Comparison of ENCODE assay signal across 31 cellular contexts in the genomic region with DNA sequence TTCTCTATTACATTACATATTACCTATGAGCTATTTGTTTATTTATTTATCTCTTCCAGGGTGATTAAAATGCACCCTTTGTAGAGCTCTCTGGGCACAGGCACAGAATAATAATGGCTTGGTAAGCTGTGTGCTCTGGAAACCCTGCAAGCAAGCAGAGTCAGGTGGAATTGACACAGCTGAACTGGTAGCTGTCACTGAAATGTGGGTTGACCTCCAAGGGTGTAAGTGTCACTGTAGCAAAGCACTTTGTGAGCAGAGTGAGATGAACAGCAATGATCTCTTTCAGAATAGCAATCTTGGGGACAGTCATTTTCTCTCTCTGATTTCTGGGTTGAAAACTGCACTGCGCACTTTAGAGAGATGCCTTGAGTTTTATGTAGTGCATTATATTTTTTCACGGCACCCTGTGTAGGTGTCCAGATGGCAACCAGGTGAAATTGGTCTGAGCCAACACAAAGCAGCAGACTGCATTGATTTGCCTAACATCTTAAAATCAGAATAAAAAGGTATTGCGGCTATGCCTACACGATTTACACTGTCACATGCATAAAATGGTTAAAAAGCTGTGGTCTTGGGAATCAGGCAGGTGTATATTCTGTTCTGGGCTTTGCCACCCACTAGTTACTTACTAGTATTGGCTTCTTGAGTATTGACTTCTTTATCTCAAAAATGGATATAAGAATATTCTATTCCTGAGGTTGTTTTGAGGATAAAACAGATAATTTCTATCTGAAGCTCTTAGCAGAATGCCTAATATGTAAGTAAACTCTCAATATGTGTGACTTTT.
"Had no signal": no experiment of that assay in that cellular context is flagged by ENCODE, and none has a peak within 500 bp of the region (broad histone marks: within the 10 kb centered on the region; RNA-seq: fewer than 3 reads in every experiment).

No MANE protein-coding gene starts in this region.

- H3K4me3 ChIP-seq: breast epithelium, cardiac muscle cell, coronary artery, dorsolateral prefrontal cortex, esophagus muscularis mucosa, gastrocnemius medialis, heart left ventricle had no signal

- H3K9me3 ChIP-seq: breast epithelium, esophagus muscularis mucosa, gastrocnemius medialis, heart left ventricle had no signal

- H3K4me1 ChIP-seq: breast epithelium, esophagus muscularis mucosa, foreskin keratinocyte, gastrocnemius medialis, heart left ventricle had no signal

- H3K36me3 ChIP-seq: breast epithelium, cardiac muscle cell, esophagus muscularis mucosa, gastrocnemius medialis, heart left ventricle, WERI-Rb-1 had no signal

- DNase-seq: activated B cell treated with CpG ODN at 0.5 μM for 24 hours; activated CD4-positive, alpha-beta T cell treated with anti-CD3 and anti-CD28 coated beads for 48 hours; activated CD4-positive, alpha-beta T cell treated with anti-CD3 and anti-CD28 coated beads, Interleukin-2, amount 50 U/mL, for 1 hour; activated CD4-positive, alpha-beta T cell treated with anti-CD3 and anti-CD28 coated beads, Interleukin-2, amount 50 U/mL, for 48 hours; activated CD8-positive, alpha-beta memory T cell treated with anti-CD3 and anti-CD28 coated beads for 24 hours; activated CD8-positive, alpha-beta T cell treated with anti-CD3 and anti-CD28 coated beads for 36 hours; activated effector memory CD4-positive, alpha-beta T cell treated with Interleukin-2 at 50 U/mL for 16 hours; activated gamma-delta T cell treated with Interleukin-2 at 50 U/mL for 16 hours; activated naive CD4-positive, alpha-beta T cell treated with anti-CD3 and anti-CD28 coated beads, Interleukin-2, amount 50 U/mL, for 16 hours; activated naive CD4-positive, alpha-beta T cell treated with Interleukin-2 at 50 U/mL for 16 hours; activated T-cell treated with anti-CD3 and anti-CD28 coated beads, Interleukin-2, amount 50 U/mL, for 4 hours; amniotic stem cell; anterior cingulate cortex; central memory CD4-positive, alpha-beta T cell; dorsolateral prefrontal cortex; effector memory CD8-positive, alpha-beta T cell; erythroblast; foreskin keratinocyte; gastrocnemius medialis; glutamatergic neuron; heart left ventricle; T-helper 1 cell; T-helper 17 cell; T1000; WERI-Rb-1 had no signal

- H3K27me3 ChIP-seq: breast epithelium, cardiac muscle cell, esophagus muscularis mucosa, foreskin keratinocyte, gastrocnemius medialis had no signal

- H3K27ac ChIP-seq: breast epithelium, cardiac muscle cell, coronary artery, dorsolateral prefrontal cortex, esophagus muscularis mucosa, foreskin keratinocyte, gastrocnemius medialis, heart left ventricle, WERI-Rb-1 had no signal

- ATAC-seq: activated CD4-positive, CD25-positive, alpha-beta regulatory T cell treated with anti-CD3 and anti-CD28 coated beads, Interleukin-2, amount 50 U/mL, for 24 hours; activated CD8-positive, alpha-beta T cell treated with anti-CD3 and anti-CD28 coated beads for 36 hours; activated T-cell treated with anti-CD3 and anti-CD28 coated beads, Interleukin-2, amount 50 U/mL, for 4 hours; activated T-helper 17 cell treated with anti-CD3 and anti-CD28 coated beads, Interleukin-2, amount 50 U/mL, for 72 hours; effector memory CD8-positive, alpha-beta T cell; foreskin keratinocyte; gastrocnemius medialis; heart left ventricle; T-helper 17 cell had no signal
